ENCODE assay signal across 16 cellular contexts in the genomic region with DNA sequence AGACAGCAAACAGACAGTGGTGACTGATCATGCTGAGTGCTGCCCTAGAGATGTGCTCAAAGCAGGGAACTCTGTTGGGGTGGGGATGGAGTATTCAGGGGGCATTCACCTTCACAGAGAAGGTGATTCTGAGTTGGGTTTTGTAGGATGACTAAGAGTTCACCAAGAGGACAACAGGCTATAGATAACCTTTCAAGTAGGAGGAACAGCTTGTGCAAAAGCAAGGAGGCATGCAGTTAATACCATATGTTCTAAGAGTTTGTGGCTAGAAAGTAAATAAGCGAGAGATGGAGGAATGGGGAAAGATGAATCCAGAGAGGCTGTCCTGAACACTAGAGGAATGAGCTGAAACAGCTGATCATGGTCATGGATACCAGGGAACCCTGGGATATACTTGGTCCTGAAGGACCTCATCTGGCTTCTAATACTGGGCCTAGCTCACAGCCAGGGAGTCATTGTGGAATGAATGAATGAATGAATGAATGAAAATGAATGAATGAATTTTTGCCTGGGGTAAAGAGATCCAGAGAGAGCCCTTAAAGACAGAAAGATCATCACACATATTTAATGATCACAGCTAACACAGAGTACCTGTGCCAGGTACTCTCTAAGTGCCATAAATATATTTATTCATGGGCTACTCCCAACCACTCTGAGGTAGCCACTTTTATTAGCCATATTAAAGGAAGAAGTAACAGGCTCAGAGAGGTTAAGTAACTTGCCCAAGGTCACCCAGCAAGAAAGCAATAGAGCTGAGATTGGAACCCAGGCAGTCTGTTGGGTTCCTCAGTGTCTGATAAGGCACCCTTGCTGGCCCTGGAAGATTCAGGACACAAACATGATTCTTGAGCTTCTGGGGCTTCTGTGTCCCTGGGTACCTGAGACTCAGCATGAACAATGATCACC. TPM values are rescaled to one million over a fixed set of nuclear protein-coding genes. Genes with fewer than 3 reads are reported as not detected.
DNase-seq lines count a peak whose midpoint lies in the region; ATAC-seq and TF ChIP-seq lines count a peak whose summit lies in the region.
"Had no signal": no experiment of that assay in that cellular context is flagged by ENCODE, and none has a peak within 500 bp of the region (broad histone marks: within the 10 kb centered on the region; RNA-seq: fewer than 3 reads in every experiment).

No MANE protein-coding gene starts in this region.

- no peaks in the 10 kb centered on the region for H3K27me3 Mint-ChIP-seq in neural progenitor cell (ENCODE audit: insufficient read depth, low read depth)
- H3K27me3 Mint-ChIP-seq in stimulated activated memory B cell treated with anti-CD40 and anti-IgM and Interleukin-4, amounts not matched to agents 10 μg/mL and 1 μg/mL and 100 μg/mL, for 72 hours = peaks cover 26% of the 10 kb centered on the region
- H3K27me3 Mint-ChIP-seq: stimulated activated naive CD8-positive, alpha-beta T cell treated with anti-CD3 and anti-CD28 coated beads, Interleukin-15, Interleukin-2, amounts not matched to agents 100 ng/mL and 50 ng/mL, for 24 hours had no signal

- H3K36me3 ChIP-seq in SK-N-SH (replicated peaks in 1 of 2; ENCODE audit: control insufficient read depth in 1 of 2, insufficient read depth in 2 of 2, low read length in 1 of 2) (peaks cover 2 to 19% of the 10 kb centered on the region in 2 experiments), neural progenitor cell (no peaks in the 10 kb centered on the region)

- no peak for TF ChIP-seq EP300 in SK-N-SH (IDR thresholded peaks at IDR 0.05; ENCODE audit: borderline replicate concordance in 1 of 2, low read depth in 1 of 2, low read length in 1 of 2)

- peak overlapping the region; percentile 47; the same call in 1 of the 2 replicates for H3K4me2 ChIP-seq in SK-N-SH
- H3K4me2 ChIP-seq in neural progenitor cell = no peak overlapping the region

- peak overlapping the region; percentile 8 for H3K27ac Mint-ChIP-seq in neural progenitor cell
- no peak overlapping the region for H3K27ac Mint-ChIP-seq in stimulated activated memory B cell treated with anti-CD40 and anti-IgM and Interleukin-4, amounts not matched to agents 10 μg/mL and 1 μg/mL and 100 μg/mL, for 72 hours
- H3K27ac Mint-ChIP-seq: activated CD4-positive, alpha-beta memory T cell treated with anti-CD3 and anti-CD28 coated beads for 36 hours; stimulated activated naive CD8-positive, alpha-beta T cell treated with anti-CD3 and anti-CD28 coated beads, Interleukin-15, Interleukin-2, amounts not matched to agents 100 ng/mL and 50 ng/mL, for 24 hours had no signal

- H3K79me2 ChIP-seq in SK-N-SH (ENCODE audit: insufficient read depth) = peaks cover 97% of the 10 kb centered on the region
- no peaks in the 10 kb centered on the region for H3K79me2 ChIP-seq in neural progenitor cell (ENCODE audit: low read depth)

- H3K4me1 Mint-ChIP-seq in neural progenitor cell = peaks cover 22% of the 10 kb centered on the region
- H3K4me1 Mint-ChIP-seq in stimulated activated memory B cell treated with anti-CD40 and anti-IgM and Interleukin-4, amounts not matched to agents 10 μg/mL and 1 μg/mL and 100 μg/mL, for 72 hours = no peaks in the 10 kb centered on the region

- ATAC-seq in GM18498 (IDR thresholded peaks at IDR 0.05; ENCODE audit: unreplicated experiment) (no peak), GM18907 (IDR thresholded peaks at IDR 0.05; ENCODE audit: unreplicated experiment) (no peak)
- ATAC-seq in stimulated activated memory B cell treated with anti-CD40 and anti-IgM and Interleukin-4, amounts not matched to agents 10 μg/mL and 1 μg/mL and 100 μg/mL, for 72 hours = no peak
- ATAC-seq: activated T-cell treated with anti-CD3 and anti-CD28 coated beads, Interleukin-2, amount 50 U/mL, for 4 hours; PC-3 had no signal

- no peaks in the 10 kb centered on the region for H3K9me2 ChIP-seq in SK-N-SH

- H3K4me3 ChIP-seq in SK-N-SH (ENCODE audit: low read depth in 2 of 2, low read length in 1 of 2) = no peak overlapping the region
- no peak overlapping the region for H3K4me3 ChIP-seq in neural progenitor cell

- no peaks in the 10 kb centered on the region for H3K9me3 ChIP-seq in SK-N-SH
- no peaks in the 10 kb centered on the region for H3K9me3 ChIP-seq in neural progenitor cell (ENCODE audit: low read depth)

- H3K4me1 ChIP-seq in SK-N-SH (ENCODE audit: control insufficient read depth in 1 of 2, insufficient read depth in 2 of 2, low read depth in 1 of 2, low read length in 1 of 2) (peaks cover 16 to 19% of the 10 kb centered on the region in 2 experiments; a peak in 3 of 4 replicates), neural progenitor cell (peaks cover 5% of the 10 kb centered on the region)

- TF ChIP-seq CTCF in SK-N-SH (IDR thresholded peaks at IDR 0.05) (no peak), neural progenitor cell (IDR thresholded peaks at IDR 0.05) (no peak)

- WGBS in SK-N-SH (ENCODE audit: low lambda C conversion rate) = 93% methylated on average over 1 of the region's 1 CpG

- H3F3A ChIP-seq in SK-N-SH (replicated peaks; ENCODE audit: insufficient read depth) (peaks cover 19% of the 10 kb centered on the region), neural progenitor cell (ENCODE audit: low read depth) (peaks cover 5% of the 10 kb centered on the region)

- peaks cover 86% of the 10 kb centered on the region for H4K20me1 ChIP-seq in SK-N-SH (ENCODE audit: insufficient read depth)
- peaks cover 9% of the 10 kb centered on the region for H4K20me1 ChIP-seq in neural progenitor cell (ENCODE audit: low read depth)

- peaks cover 2% of the 10 kb centered on the region for H3K36me3 Mint-ChIP-seq in neural progenitor cell
- no peaks in the 10 kb centered on the region for H3K36me3 Mint-ChIP-seq in stimulated activated memory B cell treated with anti-CD40 and anti-IgM and Interleukin-4, amounts not matched to agents 10 μg/mL and 1 μg/mL and 100 μg/mL, for 72 hours
- H3K36me3 Mint-ChIP-seq: activated CD4-positive, alpha-beta memory T cell treated with anti-CD3 and anti-CD28 coated beads for 36 hours had no signal

- CTCF ChIA-PET in SK-N-SH (lab: Yijun Ruan, JAX) = interaction anchor here (1.0 to 3.0 kb wide), 5 partner anchors 18 to 49 kb away, joined by 3 to 13 read pairs (median 8); partner anchors contain the start of gene SMAD6

- TF ChIP-seq RAD21 in SK-N-SH (IDR thresholded peaks at IDR 0.05; ENCODE audit: low read length) = no peak

- POLR2A ChIA-PET in SK-N-SH (lab: Yijun Ruan, JAX) = interaction anchor here (1.4 kb wide), 1 partner anchor 97 kb away, joined by 4 read pairs; no protein-coding TSS in a partner anchor

- H3K27ac ChIP-seq in SK-N-SH (ENCODE audit: low read depth in 2 of 2, low read length in 1 of 2) (peak overlapping the region; percentile 63 to 72; a peak in 3 of 4 replicates), neural progenitor cell (no peak overlapping the region)

- H3K4me3 Mint-ChIP-seq in neural progenitor cell = no peak overlapping the region
- no peak overlapping the region for H3K4me3 Mint-ChIP-seq in stimulated activated memory B cell treated with anti-CD40 and anti-IgM and Interleukin-4, amounts not matched to agents 10 μg/mL and 1 μg/mL and 100 μg/mL, for 72 hours
- H3K4me3 Mint-ChIP-seq: activated CD4-positive, alpha-beta memory T cell treated with anti-CD3 and anti-CD28 coated beads for 36 hours; activated T-cell treated with anti-CD3 and anti-CD28 coated beads, Interleukin-2, amount 50 U/mL, for 4 hours; stimulated activated naive CD8-positive, alpha-beta T cell treated with anti-CD3 and anti-CD28 coated beads, Interleukin-15, Interleukin-2, amounts not matched to agents 100 ng/mL and 50 ng/mL, for 24 hours had no signal

- H2AFZ ChIP-seq in SK-N-SH (ENCODE audit: low read depth) (no peak overlapping the region), neural progenitor cell (replicated peaks) (no peak overlapping the region)

- DNase-seq in HCEC 1CT (peak; percentile 29), SK-N-SH (no peak), fibroblast of gingiva (ENCODE audit: low read depth) (peak; percentile 77), neural progenitor cell (ENCODE audit: low spot score) (no peak), KG1 (lab: John Stamatoyannopoulos, UW) (no peak)
- DNase-seq: activated CD4-positive, alpha-beta memory T cell treated with anti-CD3 and anti-CD28 coated beads for 36 hours; activated T-cell treated with anti-CD3 and anti-CD28 coated beads, Interleukin-2, amount 50 U/mL, for 4 hours; NCI-H2029; NCI-H69; PC-3; SW 1271 had no signal

- H3K27me3 ChIP-seq in SK-N-SH (ENCODE audit: insufficient read depth) = no peaks in the 10 kb centered on the region
- no peaks in the 10 kb centered on the region for H3K27me3 ChIP-seq in neural progenitor cell

- no peaks in the 10 kb centered on the region for H3K9me3 Mint-ChIP-seq in neural progenitor cell
- H3K9me3 Mint-ChIP-seq in stimulated activated memory B cell treated with anti-CD40 and anti-IgM and Interleukin-4, amounts not matched to agents 10 μg/mL and 1 μg/mL and 100 μg/mL, for 72 hours = no peaks in the 10 kb centered on the region
- H3K9me3 Mint-ChIP-seq: activated CD4-positive, alpha-beta memory T cell treated with anti-CD3 and anti-CD28 coated beads for 36 hours; activated T-cell treated with anti-CD3 and anti-CD28 coated beads, Interleukin-2, amount 50 U/mL, for 4 hours; stimulated activated naive CD8-positive, alpha-beta T cell treated with anti-CD3 and anti-CD28 coated beads, Interleukin-15, Interleukin-2, amounts not matched to agents 100 ng/mL and 50 ng/mL, for 24 hours had no signal

- H3K9ac ChIP-seq in SK-N-SH (no peak overlapping the region), neural progenitor cell (no peak overlapping the region)

TF ChIP-seq in SK-N-SH, 30 proteins besides CTCF, POLR2A, EP300 and RAD21 (continues in another document):
- TF ChIP-seq POLR2AphosphoS5 (IDR thresholded peaks at IDR 0.05; ENCODE audit: low read depth, low read length) (no peak), FOXJ3 (CRISPR knock-in tag; IDR thresholded peaks at IDR 0.05) (no peak), NRF1 (IDR thresholded peaks at IDR 0.05; ENCODE audit: low read depth, low read length) (no peak), FOSL2 (IDR thresholded peaks at IDR 0.05; ENCODE audit: borderline replicate concordance, low read depth) (no peak), TCF12 (IDR thresholded peaks at IDR 0.05) (no peak), RCOR1 (IDR thresholded peaks at IDR 0.05; ENCODE audit: low read length) (no peak)

RNA-seq across cellular contexts. Expression of gene SMAD6, which starts 22.0 kb away (rescaled TPM):
- polyA plus RNA-seq in SK-N-SH (2012; rRNA removed) = 3.8 and 4.5 TPM in 2 replicates
- 2.1 and 3.6 TPM in 2 replicates for polyA plus RNA-seq in SK-N-SH (2012; cell fraction: cytosol; rRNA removed)
- polyA plus RNA-seq in SK-N-SH (2012; cell fraction: nucleus; rRNA removed) = 16.1 and 18.7 TPM in 2 replicates
- total RNA-seq in neural progenitor cell (ENCODE audit: low replicate concordance) = 3.4 and 9.4 TPM in 2 replicates
- total RNA-seq: MCF 10A had no signal

Comparison
In these comparisons a context has a peak if more than half of its experiments do, and no peak if none do; other contexts are left out.
1. DNase-seq: peak in HCEC 1CT (single experiment) and fibroblast of gingiva (single experiment); none in SK-N-SH (single experiment), neural progenitor cell (single experiment) and KG1 (single experiment).